34 cellular contexts compared by ENCODE assay signal in genomic region chr17:79434215-79434614, GRCh38.
DNase-seq lines count a peak whose midpoint lies in the region; ATAC-seq, FAIRE-seq and TF ChIP-seq lines count a peak whose summit lies in the region.
"Had no signal": no experiment of that assay in that cellular context is flagged by ENCODE, and none has a peak within 500 bp of the region (broad histone marks: within the 10 kb centered on the region; RNA-seq: fewer than 3 reads in every experiment).

No MANE protein-coding gene starts in this region.

- no TSS peak for BruUV-seq in HepG2 (replicated peaks; lab: Mats Ljungman, UMichigan)
- no TSS peak for BruUV-seq in K562 (replicated peaks; lab: Mats Ljungman, UMichigan)

- ATAC-seq in HepG2 (no peak), right lobe of liver (no peak), A549 (no peak), K562 (no peak)
- ATAC-seq: CD8-positive, alpha-beta T cell had no signal

- CTCF ChIA-PET in HepG2 (lab: Yijun Ruan, JAX; ENCODE audit: low intra/inter-chr PET ratio, low total read pairs), result no interaction called here
- CTCF ChIA-PET in A549 (lab: Yijun Ruan, JAX), result interaction anchor here (0.7 to 3.3 kb wide), 3 partner anchors 42 to 178 kb away, joined by 3 to 11 read pairs (median 10); no protein-coding TSS in a partner anchor
- CTCF ChIA-PET in HEK293 (lab: Yijun Ruan, JAX), result no interaction called here
- CTCF ChIA-PET in K562 (lab: Yijun Ruan, JAX; ENCODE audit: low intra/inter-chr PET ratio), result no interaction called here

- H3K27me3 ChIP-seq in HepG2 (ENCODE audit: control insufficient read depth in 1 of 2, insufficient read depth in 2 of 2, low read length in 2 of 2) (peaks cover 24 to 93% of the 10 kb centered on the region in 2 experiments), right lobe of liver (no peaks in the 10 kb centered on the region), K562 (ENCODE audit: control insufficient read depth in 2 of 2, insufficient read depth in 2 of 2, low read length in 2 of 2) (peaks cover 14 to 74% of the 10 kb centered on the region in 2 experiments; a peak in 4 of 5 replicates)
- H3K27me3 ChIP-seq: BLaER1 had no signal

- TF ChIP-seq RAD21 in HepG2 (CRISPR knock-in tag; IDR thresholded peaks at IDR 0.05) (no peak), A549 (conservative IDR thresholded peaks at IDR 0.05 in 1 of 2, IDR thresholded peaks at IDR 0.05 in 1 of 2) (no peak), K562 (CRISPR knock-in tag; conservative IDR thresholded peaks at IDR 0.05 in 1 of 2, IDR thresholded peaks at IDR 0.05 in 1 of 2) (no peak)

- H3K36me3 ChIP-seq in HepG2 (replicated peaks in 1 of 2; ENCODE audit: control insufficient read depth in 1 of 2, insufficient read depth in 2 of 2, low read length in 2 of 2), result no peaks in the 10 kb centered on the region
- H3K36me3 ChIP-seq in right lobe of liver, result no peaks in the 10 kb centered on the region
- H3K36me3 ChIP-seq in HEK293 (ENCODE audit: control insufficient read depth in 2 of 2, insufficient read depth in 1 of 2, low read length in 2 of 2), result no peaks in the 10 kb centered on the region
- no peaks in the 10 kb centered on the region for H3K36me3 ChIP-seq in K562 (ENCODE audit: control insufficient read depth, insufficient read depth, low read length)
- H3K36me3 ChIP-seq: BE2C; BLaER1; BLaER1 treated with 17β-estradiol and CSF1 and Interleukin-3, amounts not matched to agents 10 nM and 100 nM had no signal

- POLR2A ChIA-PET in HepG2 (lab: Yijun Ruan, JAX) (no interaction called here), A549 (lab: Yijun Ruan, JAX) (no interaction called here), HEK293 (lab: Yijun Ruan, JAX) (no interaction called here), K562 (lab: Yijun Ruan, JAX) (interaction anchor here (0.8 kb wide), 1 partner anchor 13 kb away, joined by 4 read pairs; no protein-coding TSS in a partner anchor)

- TF ChIP-seq EP300 in HepG2 (IDR thresholded peaks at IDR 0.05; ENCODE audit: low read depth in 2 of 2, low read length in 2 of 2), result no peak
- TF ChIP-seq EP300 in HepG2 (CRISPR knock-in tag; IDR thresholded peaks at IDR 0.05; ENCODE audit: borderline replicate concordance), result no peak
- TF ChIP-seq EP300 in A549 (IDR thresholded peaks at IDR 0.05), result no peak
- no peak for TF ChIP-seq EP300 in K562 (IDR thresholded peaks at IDR 0.05; ENCODE audit: low read length)

- H2AFZ ChIP-seq in HepG2 (ENCODE audit: low read length), result no peak overlapping the region
- H2AFZ ChIP-seq in K562 (ENCODE audit: low read depth, low read length), result no peak overlapping the region

- no peak overlapping the region for H3K4me3 ChIP-seq in HepG2 (replicated peaks in 1 of 3; ENCODE audit: insufficient read depth in 1 of 3, low read depth in 2 of 3, low read length in 3 of 3)
- no peak overlapping the region for H3K4me3 ChIP-seq in right lobe of liver
- no peak overlapping the region for H3K4me3 ChIP-seq in A549
- no peak overlapping the region for H3K4me3 ChIP-seq in HEK293 (ENCODE audit: low read depth, low read length)
- H3K4me3 ChIP-seq in K562, result no peak overlapping the region
- H3K4me3 ChIP-seq: BLaER1; BLaER1 treated with 17β-estradiol and CSF1 and Interleukin-3, amounts not matched to agents 10 nM and 100 nM had no signal

- TF ChIP-seq POLR2A in HepG2 (IDR thresholded peaks at IDR 0.05; ENCODE audit: insufficient read depth in 1 of 2, low read depth in 2 of 2, low read length in 2 of 2), result no peak
- TF ChIP-seq POLR2A in right lobe of liver (IDR thresholded peaks at IDR 0.05), result no peak
- no peak for TF ChIP-seq POLR2A in A549 (IDR thresholded peaks at IDR 0.05; ENCODE audit: low read length)
- no peak for TF ChIP-seq POLR2A in K562 (conservative IDR thresholded peaks at IDR 0.05)

- H3K9me3 ChIP-seq in HepG2 (ENCODE audit: low read length), result no peaks in the 10 kb centered on the region
- H3K9me3 ChIP-seq in right lobe of liver, result no peaks in the 10 kb centered on the region
- H3K9me3 ChIP-seq in A549, result peaks cover 6% of the 10 kb centered on the region; the same call in 2 of the 3 replicates
- H3K9me3 ChIP-seq in HEK293 (ENCODE audit: control insufficient read depth, insufficient read depth, low read depth, low read length), result no peaks in the 10 kb centered on the region
- H3K9me3 ChIP-seq in K562 (replicated peaks; ENCODE audit: control insufficient read depth, insufficient read depth, low read depth, low read length), result no peaks in the 10 kb centered on the region
- H3K9me3 ChIP-seq: BE2C had no signal

- H3K27ac ChIP-seq in HepG2 (ENCODE audit: extremely low read length, insufficient read depth, low read length) (no peak overlapping the region), right lobe of liver (no peak overlapping the region), A549 (peak overlapping the region in 1 of 2 experiments; percentile 70; a peak in 1 of 6 replicates), HEK293 (ENCODE audit: extremely low read depth, low read depth, low read length) (no peak overlapping the region), K562 (ENCODE audit: extremely low read depth, low read depth, low read length) (no peak overlapping the region)
- H3K27ac ChIP-seq: 22Rv1; BLaER1; BLaER1 treated with 17β-estradiol and CSF1 and Interleukin-3, amounts not matched to agents 10 nM and 100 nM; C4-2B had no signal

- WGBS in HepG2 (ENCODE audit: low lambda C conversion rate), result 41% methylated on average over 4 of the region's 4 CpGs
- WGBS in right lobe of liver (ENCODE audit: insufficient coverage, low coverage, low lambda C conversion rate, missing lambda C conversion rate), result 75% methylated on average over 4 of the region's 4 CpGs
- WGBS in A549 (ENCODE audit: missing lambda C conversion rate), result 91% methylated on average over 4 of the region's 4 CpGs
- WGBS in K562 (ENCODE audit: insufficient coverage, low coverage, missing lambda C conversion rate), result 0% methylated on average over 4 of the region's 4 CpGs

- intact Hi-C loops in HepG2 (cut with micrococcal nuclease; ENCODE audit: unreplicated experiment), result no loop called here
- intact Hi-C loops in right lobe of liver (cut with DNase I), result no loop called here
- intact Hi-C loops in K562 (cut with micrococcal nuclease), result no loop called here

- DNase-seq in HepG2 (ENCODE audit: low spot score) (no peak), right lobe of liver (no peak), A549 (ENCODE audit: low read depth in 1 of 2, low spot score in 1 of 2) (no peak), K562 (ENCODE audit: extremely low read depth in 1 of 4, low spot score in 3 of 4) (no peak), HUDEP-2 (lab: John Stamatoyannopoulos, UW; ENCODE audit: unreplicated experiment in 76 of 76) (no peak), AG20443 (ENCODE audit: low spot score) (no peak), GF-D8 (lab: John Stamatoyannopoulos, UW) (no peak)
- DNase-seq: 8988T; ACHN; AML-193; BE2C; C1 segment of cervical spinal cord; Caco-2; Calu3; CD4-positive, alpha-beta memory T cell; CD4-positive, alpha-beta T cell; CD4-positive, CD25-positive, alpha-beta regulatory T cell; CD8-positive, alpha-beta memory T cell; COR-L47; DMS 273 treated with DMSO at 0.1 percent for 48 hours; DMS153; DMS53; DMS79; DMS79 treated with DMSO at 0.1 percent for 48 hours; DND-41; EL had no signal

- H4K20me1 ChIP-seq in HepG2 (ENCODE audit: insufficient read depth, low read length), result no peaks in the 10 kb centered on the region
- H4K20me1 ChIP-seq in K562 (replicated peaks; ENCODE audit: control insufficient read depth, insufficient read depth, low read length), result peaks cover 6% of the 10 kb centered on the region; the same call in 1 of the 2 replicates
- H4K20me1 ChIP-seq: BLaER1 had no signal

- H3K4me1 ChIP-seq in HepG2 (ENCODE audit: insufficient read depth, low read length), result no peaks in the 10 kb centered on the region
- no peaks in the 10 kb centered on the region for H3K4me1 ChIP-seq in right lobe of liver
- H3K4me1 ChIP-seq in A549, result peaks cover 35% of the 10 kb centered on the region
- H3K4me1 ChIP-seq in HEK293 (ENCODE audit: control insufficient read depth, insufficient read depth, low read length), result no peaks in the 10 kb centered on the region
- H3K4me1 ChIP-seq in K562 (replicated peaks in 1 of 2; ENCODE audit: control insufficient read depth in 2 of 2, insufficient read depth in 2 of 2, low read length in 2 of 2), result peaks cover 0 to 3% of the 10 kb centered on the region in 2 experiments; a peak in 1 of 5 replicates
- H3K4me1 ChIP-seq: BE2C, Caco-2 had no signal

- H3K4me2 ChIP-seq in HepG2 (ENCODE audit: low read depth, low read length) (no peak overlapping the region), A549 (peak overlapping the region; percentile 47; the same call in 2 of the 3 replicates), K562 (ENCODE audit: insufficient read depth, low read length) (no peak overlapping the region)

- H3K79me2 ChIP-seq in HepG2 (ENCODE audit: insufficient read depth, low read length) (no peaks in the 10 kb centered on the region), K562 (ENCODE audit: control insufficient read depth, insufficient read depth, low read length) (no peaks in the 10 kb centered on the region)

- in situ Hi-C loops in HepG2 (cut with HindIII; ENCODE audit: extremely low pct_ligation_motif_present, low pct_unique_long_range_greater_than_20kb), result no loop called here
- in situ Hi-C loops in K562 (cut with MboI), result no loop called here

- no peaks in the 10 kb centered on the region for H3K9me1 ChIP-seq in K562 (ENCODE audit: control insufficient read depth, insufficient read depth, low read length)

- TF ChIP-seq CTCF in HepG2 (CRISPR knock-in tag; IDR thresholded peaks at IDR 0.05) (no peak), right lobe of liver (IDR thresholded peaks at IDR 0.05) (no peak), A549 (IDR thresholded peaks at IDR 0.05) (no peak), HEK293 (tag by site-specific recombination; IDR thresholded peaks at IDR 0.05) (no peak), K562 (IDR thresholded peaks at IDR 0.05 in 2 of 3, conservative IDR thresholded peaks at IDR 0.05 in 1 of 3; ENCODE audit: insufficient read depth in 2 of 3, low read depth in 1 of 3, low read length in 3 of 3) (no peak)

- H3K9ac ChIP-seq in HepG2 (ENCODE audit: insufficient read depth, low read depth, low read length) (no peak overlapping the region), K562 (ENCODE audit: insufficient read depth in 1 of 2, low read depth in 2 of 2, low read length in 2 of 2) (no peak overlapping the region)
- H3K9ac ChIP-seq: BLaER1; BLaER1 treated with 17β-estradiol and CSF1 and Interleukin-3, amounts not matched to agents 10 nM and 100 nM had no signal

- FAIRE-seq in HepG2 (lab: Jason Lieb, UNC), result no peak
- no peak for FAIRE-seq in A549 (lab: Jason Lieb, UNC)
- no peak for FAIRE-seq in K562 (lab: Jason Lieb, UNC)
- FAIRE-seq: A204.1, D721Med had no signal

TF ChIP-seq in HepG2, 621 proteins besides CTCF, POLR2A, EP300 and RAD21 (continues in another document):
- no peak for TF ChIP-seq KDM1A (CRISPR knock-in tag; IDR thresholded peaks at IDR 0.05)
- peak; percentile 87 for TF ChIP-seq RBAK (CRISPR knock-in tag; IDR thresholded peaks at IDR 0.05)

TF ChIP-seq in HEK293, 187 proteins besides CTCF, POLR2A, EP300 and RAD21:
- no peak for TF ChIP-seq ZFP41 (tag by site-specific recombination; IDR thresholded peaks at IDR 0.05; ENCODE audit: borderline replicate concordance)
- TF ChIP-seq RBAK (tag by site-specific recombination; IDR thresholded peaks at IDR 0.05), result peak; percentile 86

TF ChIP-seq in K562, 482 proteins besides CTCF, POLR2A, EP300 and RAD21 (continues in another document):
- TF ChIP-seq PHF8 (IDR thresholded peaks at IDR 0.05; ENCODE audit: borderline replicate concordance, low read length) (no peak), ETV1 (tag; conservative IDR thresholded peaks at IDR 0.05; ENCODE audit: low read depth) (no peak)
